Comparison of ENCODE assay signal across 2 cellular contexts in genomic region chr9:93812410-93812668, GRCh38.
TF ChIP-seq lines count a peak whose summit lies in the region.

No MANE protein-coding gene starts in this region.

TF ChIP-seq in K562, 482 proteins besides CTCF, POLR2A, EP300 and RAD21 (continued from another document):
- TF ChIP-seq SMARCA5 (IDR thresholded peaks at IDR 0.05) (0 out of 2 replicates have a peak, but pooled peaks have one; percentile 46), ZNF696 (CRISPR knock-in tag; conservative IDR thresholded peaks at IDR 0.05) (no peak), DEAF1 (CRISPR knock-in tag; IDR thresholded peaks at IDR 0.05) (no peak), BDP1 (IDR thresholded peaks at IDR 0.05; ENCODE audit: insufficient read depth, insufficient read length) (no peak), CXXC5 (CRISPR knock-in tag; IDR thresholded peaks at IDR 0.05) (no peak), CCNT2 (IDR thresholded peaks at IDR 0.05; ENCODE audit: borderline replicate concordance, extremely low read depth, insufficient read length, low read depth, low read length) (no peak), NR0B1 (IDR thresholded peaks at IDR 0.05; ENCODE audit: partially characterized antibody) (no peak), ZNF512 (tag; IDR thresholded peaks at IDR 0.05) (no peak), NCOA6 (IDR thresholded peaks at IDR 0.05) (no peak), HMG20B (CRISPR knock-in tag; IDR thresholded peaks at IDR 0.05) (no peak)

TF ChIP-seq in GM23338, 12 proteins besides CTCF, POLR2A, EP300 and RAD21 (continued from another document):
- TF ChIP-seq ZNF462 (CRISPR knock-in tag; IDR thresholded peaks at IDR 0.05) (no peak), REST (IDR thresholded peaks at IDR 0.05; ENCODE audit: unreplicated experiment) (no peak), STAT1 (IDR thresholded peaks at IDR 0.05; ENCODE audit: unreplicated experiment) (no peak)
